ENCODE assay signal across 24 cellular contexts in the genomic region with DNA sequence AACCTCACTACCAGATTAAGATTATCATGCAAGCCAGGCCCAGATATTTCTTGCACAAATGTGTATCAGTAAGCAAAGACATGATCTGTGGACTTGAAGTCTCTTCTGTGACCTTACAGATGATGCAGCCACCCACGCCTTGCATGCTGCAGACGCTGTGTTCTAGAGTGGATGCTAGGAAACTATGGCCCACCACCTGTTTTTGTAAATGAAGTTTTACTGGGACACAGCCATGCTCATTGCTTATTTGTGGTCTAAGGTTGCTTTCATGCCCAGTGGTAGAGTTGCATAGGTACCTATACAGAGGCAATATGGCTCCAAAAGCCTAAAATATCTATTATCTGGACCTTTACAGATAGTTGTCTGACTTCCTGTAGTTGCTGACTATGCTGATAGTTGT. TPM values are rescaled to one million over a fixed set of nuclear protein-coding genes. Genes with fewer than 3 reads are reported as not detected.
DNase-seq lines count a peak whose midpoint lies in the region; ATAC-seq and TF ChIP-seq lines count a peak whose summit lies in the region.
"Had no signal": no experiment of that assay in that cellular context is flagged by ENCODE, and none has a peak within 500 bp of the region (broad histone marks: within the 10 kb centered on the region; RNA-seq: fewer than 3 reads in every experiment).

No MANE protein-coding gene starts in this region.

- CTCF ChIA-PET in activated CD4-positive, alpha-beta T cell treated with anti-CD3 and anti-CD28 coated beads for 36 hours (lab: Charles Lee), result no interaction called here
- CTCF ChIA-PET in CD8-positive, alpha-beta T cell (lab: Charles Lee), result no interaction called here

- no peak for TF ChIP-seq CTCF in CD8-positive, alpha-beta T cell (IDR thresholded peaks at IDR 0.05)
- no peak for TF ChIP-seq CTCF in nephron progenitor cell (IDR thresholded peaks at IDR 0.05)

- H3K27ac ChIP-seq in CD8-positive, alpha-beta T cell (ENCODE audit: low read depth, low read length), result no peak overlapping the region
- H3K27ac ChIP-seq: 22Rv1, Peyer's patch had no signal

- no peak overlapping the region for H3K4me3 ChIP-seq in CD8-positive, alpha-beta T cell (ENCODE audit: low read depth, low read length)
- H3K4me3 ChIP-seq: MG63, Peyer's patch had no signal

- peaks cover 79% of the 10 kb centered on the region for H3K36me3 Mint-ChIP-seq in activated CD4-positive, alpha-beta T cell treated with anti-CD3 and anti-CD28 coated beads for 36 hours (ENCODE audit: low read depth)
- H3K36me3 Mint-ChIP-seq in CD8-positive, alpha-beta T cell, result peaks cover 95% of the 10 kb centered on the region
- H3K36me3 Mint-ChIP-seq in activated naive CD8-positive, alpha-beta T cell, result peaks cover 43% of the 10 kb centered on the region
- H3K36me3 Mint-ChIP-seq in nephron progenitor cell (ENCODE audit: low read depth), result peaks cover 87% of the 10 kb centered on the region

- H3K9me3 Mint-ChIP-seq in activated CD4-positive, alpha-beta T cell treated with anti-CD3 and anti-CD28 coated beads for 36 hours (ENCODE audit: low read depth), result peaks cover 7% of the 10 kb centered on the region
- H3K9me3 Mint-ChIP-seq in CD8-positive, alpha-beta T cell, result peaks cover 4% of the 10 kb centered on the region
- H3K9me3 Mint-ChIP-seq in activated naive CD8-positive, alpha-beta T cell (ENCODE audit: low read depth), result no peaks in the 10 kb centered on the region
- H3K9me3 Mint-ChIP-seq in nephron progenitor cell, result peaks cover 35% of the 10 kb centered on the region

- H3K9me3 ChIP-seq in CD8-positive, alpha-beta T cell (ENCODE audit: low read length), result no peaks in the 10 kb centered on the region
- H3K9me3 ChIP-seq: BE2C, Peyer's patch had no signal

- peaks cover 10% of the 10 kb centered on the region for H3K4me1 ChIP-seq in CD8-positive, alpha-beta T cell (ENCODE audit: insufficient read depth, low read length)
- H3K4me1 ChIP-seq: BE2C had no signal

- ATAC-seq in activated CD4-positive, alpha-beta T cell treated with anti-CD3 and anti-CD28 coated beads for 36 hours, result peak; percentile 33
- ATAC-seq in CD8-positive, alpha-beta T cell, result no peak
- ATAC-seq in left lobe of liver (no peak), HG03457 (IDR thresholded peaks at IDR 0.05; ENCODE audit: unreplicated experiment) (no peak)

- peaks cover 35% of the 10 kb centered on the region for H3K4me1 Mint-ChIP-seq in activated CD4-positive, alpha-beta T cell treated with anti-CD3 and anti-CD28 coated beads for 36 hours
- H3K4me1 Mint-ChIP-seq in CD8-positive, alpha-beta T cell (ENCODE audit: low read depth), result peaks cover 47% of the 10 kb centered on the region
- H3K4me1 Mint-ChIP-seq in activated naive CD8-positive, alpha-beta T cell (ENCODE audit: low read depth), result peaks cover 59% of the 10 kb centered on the region
- H3K4me1 Mint-ChIP-seq in nephron progenitor cell, result peaks cover 15% of the 10 kb centered on the region

- H3K36me3 ChIP-seq in CD8-positive, alpha-beta T cell (ENCODE audit: insufficient read depth, low read length), result peaks cover 49% of the 10 kb centered on the region
- H3K36me3 ChIP-seq: BE2C, MG63 had no signal

- no peaks in the 10 kb centered on the region for H3K27me3 ChIP-seq in CD8-positive, alpha-beta T cell (ENCODE audit: insufficient read depth, low read length)
- H3K27me3 ChIP-seq: BE2C, Peyer's patch had no signal

- H3K27me3 Mint-ChIP-seq in activated CD4-positive, alpha-beta T cell treated with anti-CD3 and anti-CD28 coated beads for 36 hours, result no peaks in the 10 kb centered on the region
- no peaks in the 10 kb centered on the region for H3K27me3 Mint-ChIP-seq in CD8-positive, alpha-beta T cell (ENCODE audit: low read depth)
- no peaks in the 10 kb centered on the region for H3K27me3 Mint-ChIP-seq in activated naive CD8-positive, alpha-beta T cell
- no peaks in the 10 kb centered on the region for H3K27me3 Mint-ChIP-seq in nephron progenitor cell (ENCODE audit: low read depth, poor library complexity)

- no peak overlapping the region for H3K4me3 Mint-ChIP-seq in activated CD4-positive, alpha-beta T cell treated with anti-CD3 and anti-CD28 coated beads for 36 hours
- H3K4me3 Mint-ChIP-seq in CD8-positive, alpha-beta T cell, result no peak overlapping the region
- no peak overlapping the region for H3K4me3 Mint-ChIP-seq in activated naive CD8-positive, alpha-beta T cell
- H3K4me3 Mint-ChIP-seq in nephron progenitor cell, result no peak overlapping the region
- H3K4me3 Mint-ChIP-seq: CD14-positive monocyte had no signal

- no peak for DNase-seq in activated CD4-positive, alpha-beta T cell treated with anti-CD3 and anti-CD28 coated beads for 36 hours
- no peak for DNase-seq in activated CD4-positive, alpha-beta T cell treated with anti-CD3 and anti-CD28 coated beads for 1 hour
- DNase-seq in CD8-positive, alpha-beta T cell, result no peak
- DNase-seq in nephron progenitor cell (no peak), iPS-NIHi11 (ENCODE audit: low spot score) (no peak), left lobe of liver (ENCODE audit: low spot score) (no peak)
- DNase-seq: BE2C, COR-L47, DMS53, IMR-90, KG1, MG63, NCI-H1417, NCI-H1694 treated with DMSO at 0.1 percent for 48 hours, NCI-H2081, NCI-H226, NCI-H510A, NCI-H69, Peyer's patch, SHP77 treated with DMSO at 0.1 percent for 48 hours had no signal

- H3K27ac Mint-ChIP-seq in activated CD4-positive, alpha-beta T cell treated with anti-CD3 and anti-CD28 coated beads for 36 hours, result no peak overlapping the region
- H3K27ac Mint-ChIP-seq in CD8-positive, alpha-beta T cell, result peak overlapping the region; percentile 45
- peak overlapping the region; percentile 83 for H3K27ac Mint-ChIP-seq in activated naive CD8-positive, alpha-beta T cell
- peak overlapping the region; percentile 88 for H3K27ac Mint-ChIP-seq in nephron progenitor cell

- intact Hi-C loops in activated CD4-positive, alpha-beta T cell treated with anti-CD3 and anti-CD28 coated beads for 36 hours (cut with DNase I, micrococcal nuclease), result no loop called here
- intact Hi-C loops in CD8-positive, alpha-beta T cell (cut with DNase I, micrococcal nuclease), result loop anchor here in 1 of 2 experiments (5.0 kb wide), 1 partner anchor 47 kb away; no protein-coding TSS in a partner anchor

- POLR2A ChIA-PET in activated CD4-positive, alpha-beta T cell treated with anti-CD3 and anti-CD28 coated beads for 36 hours (lab: Charles Lee), result no interaction called here
- POLR2A ChIA-PET in CD8-positive, alpha-beta T cell (lab: Charles Lee), result no interaction called here

RNA-seq across cellular contexts. Expression of a gene that starts 48.2 kb away (rescaled TPM):
- 10 to 100 TPM; 53.5 to 68.0 TPM for total RNA-seq in activated CD4-positive, alpha-beta T cell treated with anti-CD3 and anti-CD28 coated beads for 36 hours
- 100 to 1,000 TPM; 170 TPM for total RNA-seq in CD8-positive, alpha-beta T cell
- 133 TPM for total RNA-seq in left lobe of liver
